8 cellular contexts compared by ENCODE assay signal in genomic region chr5:128083811-128084227, GRCh38. TPM values are rescaled to one million over a fixed set of nuclear protein-coding genes. Genes with fewer than 3 reads are reported as not detected.
DNase-seq lines count a peak whose midpoint lies in the region; ATAC-seq, FAIRE-seq and TF ChIP-seq lines count a peak whose summit lies in the region.

No MANE protein-coding gene starts in this region.

- H3K4me1 Mint-ChIP-seq in stimulated activated naive CD8-positive, alpha-beta T cell treated with anti-CD3 and anti-CD28 coated beads, Interleukin-15, amount 100 ng/mL, for 72 hours: peaks cover 56% of the 10 kb centered on the region

- DNase-seq in BE2C (no peak), GM19239 (ENCODE audit: insufficient read length, low spot score) (peak; percentile 46), ascending aorta (ENCODE audit: low spot score in 2 of 2) (no peak), NCI-H1436 (lab: John Stamatoyannopoulos, UW) (no peak), DMS153 (lab: John Stamatoyannopoulos, UW) (no peak)
- no peak for DNase-seq in stimulated activated naive CD8-positive, alpha-beta T cell treated with anti-CD3 and anti-CD28 coated beads, Interleukin-15, amount 100 ng/mL, for 72 hours

- H3K27ac ChIP-seq in ascending aorta: peak overlapping the region; percentile 93 to 95

- peak overlapping the region; percentile 71 for H3K4me3 ChIP-seq in BE2C (ENCODE audit: low read depth, low read length)
- peak overlapping the region; percentile 87 to 91 for H3K4me3 ChIP-seq in ascending aorta
- H3K4me3 ChIP-seq in iPS-18c (ENCODE audit: insufficient read depth, low read depth, low read length): peak overlapping the region; percentile 85

- ATAC-seq in HG03342 (IDR thresholded peaks at IDR 0.05; ENCODE audit: unreplicated experiment): peak; percentile 29
- peak; percentile 41 for ATAC-seq in stimulated activated naive CD8-positive, alpha-beta T cell treated with anti-CD3 and anti-CD28 coated beads, Interleukin-15, amount 100 ng/mL, for 72 hours

- H3K4me3 Mint-ChIP-seq in stimulated activated naive CD8-positive, alpha-beta T cell treated with anti-CD3 and anti-CD28 coated beads, Interleukin-15, amount 100 ng/mL, for 72 hours: no peak overlapping the region

- no peaks in the 10 kb centered on the region for H3K27me3 Mint-ChIP-seq in stimulated activated naive CD8-positive, alpha-beta T cell treated with anti-CD3 and anti-CD28 coated beads, Interleukin-15, amount 100 ng/mL, for 72 hours

- TF ChIP-seq CTCF in BE2C (IDR thresholded peaks at IDR 0.05; ENCODE audit: low read depth, low read length) (peak; percentile 12; the same call in 1 of the 2 replicates), ascending aorta (IDR thresholded peaks at IDR 0.05) (peak in 2 of 3 experiments; percentile 16 to 45)

- H3K9me3 ChIP-seq in BE2C: no peaks in the 10 kb centered on the region
- H3K9me3 ChIP-seq in ascending aorta: no peaks in the 10 kb centered on the region
- no peaks in the 10 kb centered on the region for H3K9me3 ChIP-seq in iPS-18c (ENCODE audit: control insufficient read depth, insufficient read depth, low read length)

- no peaks in the 10 kb centered on the region for H3K36me3 ChIP-seq in BE2C
- no peaks in the 10 kb centered on the region for H3K36me3 ChIP-seq in ascending aorta

- H3K27ac Mint-ChIP-seq in stimulated activated naive CD8-positive, alpha-beta T cell treated with anti-CD3 and anti-CD28 coated beads, Interleukin-15, amount 100 ng/mL, for 72 hours: no peak overlapping the region

- no peak for FAIRE-seq in GM19239 (lab: Jason Lieb, UNC)

- no peaks in the 10 kb centered on the region for H3K4me1 ChIP-seq in BE2C
- peaks cover 0 to 8% of the 10 kb centered on the region in 2 donors for H3K4me1 ChIP-seq in ascending aorta

- no peaks in the 10 kb centered on the region for H3K9me3 Mint-ChIP-seq in stimulated activated naive CD8-positive, alpha-beta T cell treated with anti-CD3 and anti-CD28 coated beads, Interleukin-15, amount 100 ng/mL, for 72 hours

- H3K27me3 ChIP-seq in BE2C: no peaks in the 10 kb centered on the region
- no peaks in the 10 kb centered on the region for H3K27me3 ChIP-seq in ascending aorta

- intact Hi-C loops in ascending aorta (cut with DNase I): loop anchor here (5.0 to 10.0 kb wide), 3 partner anchors 209 to 1008 kb away; partner anchors contain the start of genes ISOC1 and PRRC1

RNA-seq across cellular contexts. Expression of gene SLC12A2, which starts 0.3 kb away (rescaled TPM):
- 4.0 TPM for polyA plus RNA-seq in BE2C (2012; ENCODE audit: insufficient read depth, insufficient read length, low read depth)
- 11.8 TPM for total RNA-seq in ascending aorta
